In genomic region chr19:18292460-18292809, GRCh38 we compare ENCODE assay signal across 1 cellular context.
TF ChIP-seq lines count a peak whose summit lies in the region.

No MANE protein-coding gene starts in this region.

TF ChIP-seq in K562, 482 proteins besides CTCF, POLR2A, EP300 and RAD21 (continued from another document and continues in another):
- TF ChIP-seq TEAD4 (IDR thresholded peaks at IDR 0.05; ENCODE audit: low read length): no peak
- TF ChIP-seq TEAD4 (CRISPR knock-in tag; IDR thresholded peaks at IDR 0.05; ENCODE audit: borderline replicate concordance): no peak
- no peak for TF ChIP-seq ATF1 (CRISPR knock-in tag; IDR thresholded peaks at IDR 0.05)
- peak; percentile 84 for TF ChIP-seq ATF1 (tag; IDR thresholded peaks at IDR 0.05)
- TF ChIP-seq CBX3 (IDR thresholded peaks at IDR 0.05; ENCODE audit: borderline replicate concordance in 1 of 2, low read length in 2 of 2): 0 out of 3 replicates have a peak, but pooled peaks of 1 of the 2 experiments have one; percentile 38
- TF ChIP-seq DNMT1 (IDR thresholded peaks at IDR 0.05): no peak
- TF ChIP-seq ZNF592 (IDR thresholded peaks at IDR 0.05): no peak; the same call in 1 of the 2 replicates
- TF ChIP-seq FOXP4 (CRISPR knock-in tag; IDR thresholded peaks at IDR 0.05; ENCODE audit: borderline replicate concordance): no peak
- TF ChIP-seq ZNF511 (CRISPR knock-in tag; IDR thresholded peaks at IDR 0.05): no peak
- no peak for TF ChIP-seq MAFF (IDR thresholded peaks at IDR 0.05; ENCODE audit: low read length)
- peak; percentile 49 for TF ChIP-seq RBFOX2 (IDR thresholded peaks at IDR 0.05; ENCODE audit: low read depth, low read length)
- TF ChIP-seq ZNF174 (CRISPR knock-in tag; IDR thresholded peaks at IDR 0.05): no peak
- TF ChIP-seq SRSF3 (IDR thresholded peaks at IDR 0.05; ENCODE audit: insufficient read depth, low read length): no peak
- no peak for TF ChIP-seq NR1H2 (CRISPR knock-in tag; IDR thresholded peaks at IDR 0.05)
- TF ChIP-seq CEBPB (tag; IDR thresholded peaks at IDR 0.05): peak; percentile 89
- TF ChIP-seq CCNT2 (IDR thresholded peaks at IDR 0.05; ENCODE audit: borderline replicate concordance, extremely low read depth, insufficient read length, low read depth, low read length): peak; percentile 3
- TF ChIP-seq, protein P1, sequence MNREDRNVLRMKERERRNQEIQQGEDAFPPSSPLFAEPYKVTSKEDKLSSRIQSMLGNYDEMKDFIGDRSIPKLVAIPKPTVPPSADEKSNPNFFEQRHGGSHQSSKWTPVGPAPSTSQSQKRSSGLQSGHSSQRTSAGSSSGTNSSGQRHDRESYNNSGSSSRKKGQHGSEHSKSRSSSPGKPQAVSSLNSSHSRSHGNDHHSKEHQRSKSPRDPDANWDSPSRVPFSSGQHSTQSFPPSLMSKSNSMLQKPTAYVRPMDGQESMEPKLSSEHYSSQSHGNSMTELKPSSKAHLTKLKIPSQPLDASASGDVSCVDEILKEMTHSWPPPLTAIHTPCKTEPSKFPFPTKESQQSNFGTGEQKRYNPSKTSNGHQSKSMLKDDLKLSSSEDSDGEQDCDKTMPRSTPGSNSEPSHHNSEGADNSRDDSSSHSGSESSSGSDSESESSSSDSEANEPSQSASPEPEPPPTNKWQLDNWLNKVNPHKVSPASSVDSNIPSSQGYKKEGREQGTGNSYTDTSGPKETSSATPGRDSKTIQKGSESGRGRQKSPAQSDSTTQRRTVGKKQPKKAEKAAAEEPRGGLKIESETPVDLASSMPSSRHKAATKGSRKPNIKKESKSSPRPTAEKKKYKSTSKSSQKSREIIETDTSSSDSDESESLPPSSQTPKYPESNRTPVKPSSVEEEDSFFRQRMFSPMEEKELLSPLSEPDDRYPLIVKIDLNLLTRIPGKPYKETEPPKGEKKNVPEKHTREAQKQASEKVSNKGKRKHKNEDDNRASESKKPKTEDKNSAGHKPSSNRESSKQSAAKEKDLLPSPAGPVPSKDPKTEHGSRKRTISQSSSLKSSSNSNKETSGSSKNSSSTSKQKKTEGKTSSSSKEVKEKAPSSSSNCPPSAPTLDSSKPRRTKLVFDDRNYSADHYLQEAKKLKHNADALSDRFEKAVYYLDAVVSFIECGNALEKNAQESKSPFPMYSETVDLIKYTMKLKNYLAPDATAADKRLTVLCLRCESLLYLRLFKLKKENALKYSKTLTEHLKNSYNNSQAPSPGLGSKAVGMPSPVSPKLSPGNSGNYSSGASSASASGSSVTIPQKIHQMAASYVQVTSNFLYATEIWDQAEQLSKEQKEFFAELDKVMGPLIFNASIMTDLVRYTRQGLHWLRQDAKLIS (CRISPR knock-in tag; IDR thresholded peaks at IDR 0.05): no peak
- TF ChIP-seq GATAD2A (IDR thresholded peaks at IDR 0.05): no peak
- TF ChIP-seq STAG1 (CRISPR knock-in tag; IDR thresholded peaks at IDR 0.05; ENCODE audit: borderline replicate concordance): no peak
- no peak for TF ChIP-seq SNRNP70 (optimal IDR thresholded peaks at IDR 0.05; ENCODE audit: low read depth, low read length)
- TF ChIP-seq TFAM (CRISPR knock-in tag; conservative IDR thresholded peaks at IDR 0.05): no peak
- peak; percentile 4 for TF ChIP-seq RBM25 (IDR thresholded peaks at IDR 0.05; ENCODE audit: low read depth, low read length, severe bottlenecking)
- TF ChIP-seq KAT7 (CRISPR knock-in tag; IDR thresholded peaks at IDR 0.05; ENCODE audit: borderline replicate concordance): peak; percentile 15; the same call in 1 of the 2 replicates
- no peak for TF ChIP-seq RBM17 (IDR thresholded peaks at IDR 0.05; ENCODE audit: borderline replicate concordance, low read depth, low read length)
- TF ChIP-seq MXI1 (IDR thresholded peaks at IDR 0.05; ENCODE audit: low read depth, low read length): no peak
- TF ChIP-seq PHB2 (IDR thresholded peaks at IDR 0.05; ENCODE audit: low read depth): no peak
- TF ChIP-seq CREB3 (tag; conservative IDR thresholded peaks at IDR 0.05; ENCODE audit: low read depth): no peak
- TF ChIP-seq CHD1 (IDR thresholded peaks at IDR 0.05; ENCODE audit: low read length): peak; percentile 95
- TF ChIP-seq ZNF232 (CRISPR knock-in tag; IDR thresholded peaks at IDR 0.05): no peak
- TF ChIP-seq TARDBP (IDR thresholded peaks at IDR 0.05): no peak
- TF ChIP-seq PHF20 (IDR thresholded peaks at IDR 0.05; ENCODE audit: partially characterized antibody): no peak
- no peak for TF ChIP-seq REST (CRISPR knock-in tag; IDR thresholded peaks at IDR 0.05; ENCODE audit: low read depth)
- no peak for TF ChIP-seq KAT2B (IDR thresholded peaks at IDR 0.05; ENCODE audit: low read depth, low read length)
- TF ChIP-seq, protein P2, sequence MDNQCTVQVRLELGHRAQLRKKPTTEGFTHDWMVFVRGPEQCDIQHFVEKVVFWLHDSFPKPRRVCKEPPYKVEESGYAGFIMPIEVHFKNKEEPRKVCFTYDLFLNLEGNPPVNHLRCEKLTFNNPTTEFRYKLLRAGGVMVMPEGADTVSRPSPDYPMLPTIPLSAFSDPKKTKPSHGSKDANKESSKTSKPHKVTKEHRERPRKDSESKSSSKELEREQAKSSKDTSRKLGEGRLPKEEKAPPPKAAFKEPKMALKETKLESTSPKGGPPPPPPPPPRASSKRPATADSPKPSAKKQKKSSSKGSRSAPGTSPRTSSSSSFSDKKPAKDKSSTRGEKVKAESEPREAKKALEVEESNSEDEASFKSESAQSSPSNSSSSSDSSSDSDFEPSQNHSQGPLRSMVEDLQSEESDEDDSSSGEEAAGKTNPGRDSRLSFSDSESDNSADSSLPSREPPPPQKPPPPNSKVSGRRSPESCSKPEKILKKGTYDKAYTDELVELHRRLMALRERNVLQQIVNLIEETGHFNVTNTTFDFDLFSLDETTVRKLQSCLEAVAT (IDR thresholded peaks at IDR 0.05): peak; percentile 21 to 78; a peak in 2 of 4 replicates
- no peak for TF ChIP-seq STAT5A (IDR thresholded peaks at IDR 0.05; ENCODE audit: borderline replicate concordance, low read length)
- peak; percentile 24; the same call in 1 of the 2 replicates for TF ChIP-seq ADNP (tag; IDR thresholded peaks at IDR 0.05)
- no peak for TF ChIP-seq GTF2E2 (tag; IDR thresholded peaks at IDR 0.05)
- no peak for TF ChIP-seq PREB (CRISPR knock-in tag; IDR thresholded peaks at IDR 0.05)
- no peak for TF ChIP-seq ZNF224 (CRISPR knock-in tag; IDR thresholded peaks at IDR 0.05)
- peak; percentile 5 for TF ChIP-seq POLR2B (IDR thresholded peaks at IDR 0.05; ENCODE audit: low read depth, partially characterized antibody)
- no peak for TF ChIP-seq ZFP36 (IDR thresholded peaks at IDR 0.05; ENCODE audit: low read depth, low read length, partially characterized antibody)
- TF ChIP-seq CEBPG (CRISPR knock-in tag; IDR thresholded peaks at IDR 0.05): peak; percentile 84; the same call in 1 of the 2 replicates
- peak; percentile 63 to 83 for TF ChIP-seq CEBPG (tag; conservative IDR thresholded peaks at IDR 0.05 in 1 of 2, IDR thresholded peaks at IDR 0.05 in 1 of 2)
- no peak for TF ChIP-seq KDM5B (IDR thresholded peaks at IDR 0.05; ENCODE audit: insufficient replicate concordance, low read depth, low read length)
- no peak for TF ChIP-seq THRAP3 (IDR thresholded peaks at IDR 0.05; ENCODE audit: borderline replicate concordance)
- TF ChIP-seq, protein P3, sequence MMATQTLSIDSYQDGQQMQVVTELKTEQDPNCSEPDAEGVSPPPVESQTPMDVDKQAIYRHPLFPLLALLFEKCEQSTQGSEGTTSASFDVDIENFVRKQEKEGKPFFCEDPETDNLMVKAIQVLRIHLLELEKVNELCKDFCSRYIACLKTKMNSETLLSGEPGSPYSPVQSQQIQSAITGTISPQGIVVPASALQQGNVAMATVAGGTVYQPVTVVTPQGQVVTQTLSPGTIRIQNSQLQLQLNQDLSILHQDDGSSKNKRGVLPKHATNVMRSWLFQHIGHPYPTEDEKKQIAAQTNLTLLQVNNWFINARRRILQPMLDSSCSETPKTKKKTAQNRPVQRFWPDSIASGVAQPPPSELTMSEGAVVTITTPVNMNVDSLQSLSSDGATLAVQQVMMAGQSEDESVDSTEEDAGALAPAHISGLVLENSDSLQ (IDR thresholded peaks at IDR 0.05): peak; percentile 69
- no peak for TF ChIP-seq PHTF2 (CRISPR knock-in tag; IDR thresholded peaks at IDR 0.05)
